8 cellular contexts compared by ENCODE assay signal in genomic region chr17:30554839-30555751, GRCh38.
DNase-seq lines count a peak whose midpoint lies in the region; ATAC-seq, FAIRE-seq and TF ChIP-seq lines count a peak whose summit lies in the region.
"Had no signal": no experiment of that assay in that cellular context is flagged by ENCODE, and none has a peak within 500 bp of the region (broad histone marks: within the 10 kb centered on the region; RNA-seq: fewer than 3 reads in every experiment).

No MANE protein-coding gene starts in this region.

- no peak overlapping the region for H3K27ac ChIP-seq in gastroesophageal sphincter

- no peak overlapping the region for H3K4me3 Mint-ChIP-seq in mesothelial cell of epicardium

- ATAC-seq in GM21737 (IDR thresholded peaks at IDR 0.05; ENCODE audit: unreplicated experiment) (no peak), gastroesophageal sphincter (no peak)

- no peak overlapping the region for H3K27ac Mint-ChIP-seq in mesothelial cell of epicardium

- H3K36me3 ChIP-seq in gastroesophageal sphincter = peaks cover 0 to 9% of the 10 kb centered on the region in 2 donors

- no peaks in the 10 kb centered on the region for H3K27me3 ChIP-seq in gastroesophageal sphincter

- no peaks in the 10 kb centered on the region for H3K4me1 Mint-ChIP-seq in mesothelial cell of epicardium

- 80% methylated on average over 1 to 5 of the region's 20 CpGs for WGBS in gastroesophageal sphincter (ENCODE audit: low coverage in 1 of 2), 2 donors

- H3K27me3 Mint-ChIP-seq in mesothelial cell of epicardium (ENCODE audit: low read depth) = no peaks in the 10 kb centered on the region

- DNase-seq in HuH-7.5 (ENCODE audit: low spot score) (peak; percentile 27), cardiac fibroblast (ENCODE audit: low read depth in 2 of 2) (peak; percentile 44 to 46), mesothelial cell of epicardium (ENCODE audit: low spot score in 2 of 2, unreplicated experiment in 2 of 2) (peak; percentile 11 to 36), NCI-H2107 treated with DMSO at 0.1 percent for 48 hours (lab: John Stamatoyannopoulos, UW; ENCODE audit: unreplicated experiment) (no peak)
- DNase-seq: MV-4-11 had no signal

- TF ChIP-seq CTCF in cardiac fibroblast (IDR thresholded peaks at IDR 0.05; ENCODE audit: low read depth, low read length) (peak; percentile 33), mesothelial cell of epicardium (IDR thresholded peaks at IDR 0.05; ENCODE audit: unreplicated experiment) (no peak), gastroesophageal sphincter (IDR thresholded peaks at IDR 0.05) (peak in 1 of 4 experiments; percentile 39)

- peak; percentile 11 for FAIRE-seq in G401.6 (lab: Jason Lieb, UNC)

- H3K9me3 Mint-ChIP-seq in mesothelial cell of epicardium = no peaks in the 10 kb centered on the region

- H3K9me3 ChIP-seq in gastroesophageal sphincter = no peaks in the 10 kb centered on the region

- H3K4me1 ChIP-seq in gastroesophageal sphincter = no peaks in the 10 kb centered on the region

- H3K36me3 Mint-ChIP-seq in mesothelial cell of epicardium = no peaks in the 10 kb centered on the region

- TF ChIP-seq POLR2A in gastroesophageal sphincter (IDR thresholded peaks at IDR 0.05) = no peak

- H3K4me3 ChIP-seq in cardiac fibroblast (replicated peaks in 1 of 2; ENCODE audit: low read depth in 2 of 2, low read length in 2 of 2) = no peak overlapping the region
- no peak overlapping the region for H3K4me3 ChIP-seq in gastroesophageal sphincter

- TF ChIP-seq EP300 in gastroesophageal sphincter (IDR thresholded peaks at IDR 0.05) = no peak
